8 cellular contexts compared by ENCODE assay signal in genomic region chr9:62800451-62801371, GRCh38.
DNase-seq lines count a peak whose midpoint lies in the region; ATAC-seq, FAIRE-seq and TF ChIP-seq lines count a peak whose summit lies in the region.
"Not testable (repeated sequence)": the region's sequence is repeated elsewhere in the genome, so short reads cannot be mapped to it uniquely, and the experiment has no call there.

No MANE protein-coding gene starts in this region.

- H3K79me2 ChIP-seq in SK-N-SH (ENCODE audit: insufficient read depth), result peaks cover 26% of the 10 kb centered on the region; the same call in 1 of the 2 replicates
- H3K79me2 ChIP-seq in keratinocyte (ENCODE audit: control insufficient read depth, insufficient read depth, low read length), result not testable (repeated sequence)

- not testable (repeated sequence) for H3K9me2 ChIP-seq in SK-N-SH

- H3K9ac ChIP-seq in SK-N-SH, result peak overlapping the region; percentile 79
- H3K9ac ChIP-seq in keratinocyte (ENCODE audit: control insufficient read depth, extremely low read depth, insufficient read depth, low read length), result not testable (repeated sequence)

- WGBS in SK-N-SH (ENCODE audit: low lambda C conversion rate), result 59% methylated on average over 29 of the region's 30 CpGs
- WGBS in testis, 2 donors, result 26 to 30% methylated on average over 30 of the region's 30 CpGs

- not testable (repeated sequence) for FAIRE-seq in keratinocyte (lab: Jason Lieb, UNC)

- H3K27ac ChIP-seq in SK-N-SH (ENCODE audit: low read depth in 2 of 2, low read length in 1 of 2), result peak overlapping the region; percentile 24 to 60; a peak in 3 of 4 replicates
- not testable (repeated sequence) for H3K27ac ChIP-seq in keratinocyte (ENCODE audit: control insufficient read depth, insufficient read depth, low read length); testis

- H3K4me3 Mint-ChIP-seq in osteocyte (ENCODE audit: unreplicated experiment), result peak overlapping the region; percentile 66

- peaks cover 28% of the 10 kb centered on the region for H3K4me1 Mint-ChIP-seq in osteocyte (ENCODE audit: unreplicated experiment)

- intact Hi-C loops in testis (cut with DNase I; ENCODE audit: low total_unique reads), result not testable (repeated sequence)

- dilution Hi-C loops in keratinocyte (cut with MboI; ENCODE audit: extremely low pct_ligation_motif_present, low sequenced_read_pairs), result not testable (repeated sequence)

- TF ChIP-seq RAD21 in SK-N-SH (IDR thresholded peaks at IDR 0.05; ENCODE audit: low read length), result not testable (repeated sequence)

- H3K9me1 ChIP-seq in keratinocyte (ENCODE audit: control insufficient read depth, extremely low read depth, insufficient read depth, low read length), result not testable (repeated sequence)

- CTCF ChIA-PET in SK-N-SH (lab: Yijun Ruan, JAX), result not testable (repeated sequence)

- H3K27ac Mint-ChIP-seq in activated naive CD4-positive, alpha-beta T cell treated with anti-CD3 and anti-CD28 coated beads, Interleukin-2, amount 50 U/mL, for 72 hours; osteocyte (ENCODE audit: unreplicated experiment): not testable (repeated sequence)

- not testable (repeated sequence) for H3K4me1 ChIP-seq in SK-N-SH (ENCODE audit: control insufficient read depth in 1 of 2, insufficient read depth in 2 of 2, low read depth in 1 of 2, low read length in 1 of 2); keratinocyte (ENCODE audit: control insufficient read depth, extremely low read depth, insufficient read depth, low read length); testis

- H3K4me3 ChIP-seq in HFF-Myc (replicated peaks; ENCODE audit: low read depth, low read length) (peak overlapping the region; percentile 59), SK-N-SH (ENCODE audit: low read depth in 2 of 2, low read length in 1 of 2) (peak overlapping the region; percentile 52 to 65), epithelial cell of proximal tubule (ENCODE audit: low read depth, low read length) (peak overlapping the region; percentile 74), testis (peak overlapping the region; percentile 1 to 69)
- H3K4me3 ChIP-seq in keratinocyte (ENCODE audit: control insufficient read depth in 2 of 3, extremely low read depth in 1 of 3, insufficient read depth in 2 of 3, low read depth in 1 of 3, low read length in 3 of 3), result not testable (repeated sequence)

- not testable (repeated sequence) for H4K20me1 ChIP-seq in SK-N-SH (ENCODE audit: insufficient read depth); keratinocyte (ENCODE audit: control insufficient read depth, extremely low read depth, insufficient read depth, low read length)

- H3K4me2 ChIP-seq in SK-N-SH (peak overlapping the region; percentile 67), keratinocyte (ENCODE audit: control insufficient read depth, extremely low read depth, insufficient read depth, low read depth, low read length) (peak overlapping the region; percentile 41)

- TF ChIP-seq POLR2A in testis (IDR thresholded peaks at IDR 0.05), result not testable (repeated sequence)

- POLR2A ChIA-PET in SK-N-SH (lab: Yijun Ruan, JAX), result interaction anchor here (1.4 kb wide), 2 partner anchors 37 to 1017 kb away, joined by 4 read pairs; no protein-coding TSS in a partner anchor

- H3K36me3 Mint-ChIP-seq in activated naive CD4-positive, alpha-beta T cell treated with anti-CD3 and anti-CD28 coated beads, Interleukin-2, amount 50 U/mL, for 72 hours, result peaks cover 22 to 26% of the 10 kb centered on the region in 2 donors
- H3K36me3 Mint-ChIP-seq in osteocyte (ENCODE audit: unreplicated experiment), result not testable (repeated sequence)

- not testable (repeated sequence) for H3K36me3 ChIP-seq in SK-N-SH (replicated peaks in 1 of 2; ENCODE audit: control insufficient read depth in 1 of 2, insufficient read depth in 2 of 2, low read length in 1 of 2); keratinocyte (ENCODE audit: control insufficient read depth in 2 of 2, extremely low read depth in 1 of 2, insufficient read depth in 2 of 2, low read length in 2 of 2); testis (ENCODE audit: low read depth, missing control alignments)

- H3K9me3 ChIP-seq in SK-N-SH; keratinocyte (ENCODE audit: control insufficient read depth, low read depth, low read length); testis: not testable (repeated sequence)

- not testable (repeated sequence) for H3K9me3 Mint-ChIP-seq in activated naive CD4-positive, alpha-beta T cell treated with anti-CD3 and anti-CD28 coated beads, Interleukin-2, amount 50 U/mL, for 72 hours; osteocyte (ENCODE audit: unreplicated experiment)

- DNase-seq in ELF-1 (ENCODE audit: low read depth, low spot score), result peak; percentile 65
- DNase-seq in HFF-Myc (ENCODE audit: extremely low read depth, low read depth); SK-N-SH; epithelial cell of proximal tubule (ENCODE audit: low read depth); keratinocyte (ENCODE audit: low read depth, low spot score); testis: not testable (repeated sequence)
- DNase-seq in activated naive CD4-positive, alpha-beta T cell treated with anti-CD3 and anti-CD28 coated beads, Interleukin-2, amount 50 U/mL, for 72 hours (ENCODE audit: low spot score in 2 of 2), result peak; percentile 58 to 66
- DNase-seq in osteocyte (ENCODE audit: extremely low spot score, unreplicated experiment), result peak; percentile 87

- ATAC-seq in activated naive CD4-positive, alpha-beta T cell treated with anti-CD3 and anti-CD28 coated beads, Interleukin-2, amount 50 U/mL, for 72 hours, result not testable (repeated sequence)

- TF ChIP-seq CTCF in HFF-Myc (IDR thresholded peaks at IDR 0.05; ENCODE audit: low read depth, low read length, missing control alignments); SK-N-SH (IDR thresholded peaks at IDR 0.05); epithelial cell of proximal tubule (conservative IDR thresholded peaks at IDR 0.05; ENCODE audit: low read depth, low read length); keratinocyte (optimal IDR thresholded peaks at IDR 0.05 in 1 of 3, IDR thresholded peaks at IDR 0.05 in 1 of 3, conservative IDR thresholded peaks at IDR 0.05 in 1 of 3; ENCODE audit: extremely low read depth in 1 of 3, insufficient read depth in 2 of 3, low read length in 3 of 3); osteocyte (IDR thresholded peaks at IDR 0.05); testis (IDR thresholded peaks at IDR 0.05): not testable (repeated sequence)

- not testable (repeated sequence) for H3F3A ChIP-seq in SK-N-SH (replicated peaks; ENCODE audit: insufficient read depth)

- H3K27me3 Mint-ChIP-seq in osteocyte (ENCODE audit: unreplicated experiment), result peaks cover 56% of the 10 kb centered on the region

- H2AFZ ChIP-seq in SK-N-SH (ENCODE audit: low read depth), result peak overlapping the region; percentile 66
- not testable (repeated sequence) for H2AFZ ChIP-seq in keratinocyte (ENCODE audit: control insufficient read depth, low read length)

- H3K27me3 ChIP-seq in SK-N-SH (ENCODE audit: insufficient read depth); testis: not testable (repeated sequence)
- H3K27me3 ChIP-seq in keratinocyte (ENCODE audit: control insufficient read depth, extremely low read depth, insufficient read depth, low read length), result peaks cover 21% of the 10 kb centered on the region

- not testable (repeated sequence) for TF ChIP-seq EP300 in SK-N-SH (IDR thresholded peaks at IDR 0.05; ENCODE audit: borderline replicate concordance in 1 of 2, low read depth in 1 of 2, low read length in 1 of 2)
